Comparison of ENCODE assay signal across 8 cellular contexts in genomic region chrX:110167952-110168451, GRCh38.
DNase-seq lines count a peak whose midpoint lies in the region; ATAC-seq and TF ChIP-seq lines count a peak whose summit lies in the region.

No MANE protein-coding gene starts in this region.

- H3K36me3 Mint-ChIP-seq in activated CD4-positive, alpha-beta T cell treated with anti-CD3 and anti-CD28 coated beads, Interleukin-2, amount 10 ng/mL, durations not matched to agents 24 days and 14 days (ENCODE audit: low read depth) = peaks cover 3% of the 10 kb centered on the region

- peak overlapping the region; percentile 86 for H3K27ac ChIP-seq in osteoblast (ENCODE audit: low read depth, low read length)

- peak overlapping the region; percentile 29 for H3K4me2 ChIP-seq in osteoblast (ENCODE audit: insufficient read depth, low read length)

- H3K9me3 Mint-ChIP-seq in activated CD4-positive, alpha-beta T cell treated with anti-CD3 and anti-CD28 coated beads, Interleukin-2, amount 10 ng/mL, durations not matched to agents 24 days and 14 days = no peaks in the 10 kb centered on the region

- H3K27me3 Mint-ChIP-seq in activated CD4-positive, alpha-beta T cell treated with anti-CD3 and anti-CD28 coated beads, Interleukin-2, amount 10 ng/mL, durations not matched to agents 24 days and 14 days = no peaks in the 10 kb centered on the region

- peaks cover 2% of the 10 kb centered on the region for H3K4me1 Mint-ChIP-seq in activated CD4-positive, alpha-beta T cell treated with anti-CD3 and anti-CD28 coated beads, Interleukin-2, amount 10 ng/mL, durations not matched to agents 24 days and 14 days

- H2AFZ ChIP-seq in osteoblast (ENCODE audit: low read length) = no peak overlapping the region

- H3K4me3 ChIP-seq in AG09309 (ENCODE audit: control insufficient read depth, low read depth, low read length) (no peak overlapping the region), osteoblast (ENCODE audit: insufficient read depth, low read length) (no peak overlapping the region)

- intact Hi-C loops in activated CD4-positive, alpha-beta T cell treated with anti-CD3 and anti-CD28 coated beads, Interleukin-2, amount 10 ng/mL, durations not matched to agents 24 days and 14 days (cut with micrococcal nuclease) = loop anchor here (5.0 kb wide), 1 partner anchor 149 kb away; the partner anchor contains the start of gene AMMECR1

- H3K27me3 ChIP-seq in osteoblast (ENCODE audit: insufficient read depth, low read length) = peaks cover 3% of the 10 kb centered on the region

- H3K36me3 ChIP-seq in osteoblast (ENCODE audit: insufficient read depth, low read length) = no peaks in the 10 kb centered on the region

- no peaks in the 10 kb centered on the region for H3K9me3 ChIP-seq in osteoblast (ENCODE audit: low read depth, low read length)

- ATAC-seq in HG02642 (IDR thresholded peaks at IDR 0.05; ENCODE audit: poor library complexity, unreplicated experiment) = peak; percentile 31
- no peak for ATAC-seq in GM21825 (IDR thresholded peaks at IDR 0.05; ENCODE audit: unreplicated experiment)

- H3K27ac Mint-ChIP-seq in activated CD4-positive, alpha-beta T cell treated with anti-CD3 and anti-CD28 coated beads, Interleukin-2, amount 10 ng/mL, durations not matched to agents 24 days and 14 days = no peak overlapping the region

- H4K20me1 ChIP-seq in osteoblast (ENCODE audit: insufficient read depth, low read length) = peaks cover 3% of the 10 kb centered on the region

- H3K4me3 Mint-ChIP-seq in activated CD4-positive, alpha-beta T cell treated with anti-CD3 and anti-CD28 coated beads, Interleukin-2, amount 10 ng/mL, durations not matched to agents 24 days and 14 days = no peak overlapping the region

- TF ChIP-seq CTCF in AG09309 (IDR thresholded peaks at IDR 0.05; ENCODE audit: control insufficient read depth, insufficient read depth, low read depth, low read length, missing control alignments) (peak; percentile 66), osteoblast (IDR thresholded peaks at IDR 0.05; ENCODE audit: extremely low read depth, low read depth, low read length) (peak; percentile 62)

- no peaks in the 10 kb centered on the region for H3K79me2 ChIP-seq in osteoblast (ENCODE audit: insufficient read depth, low read length)

- no peak for DNase-seq in AG09309 (ENCODE audit: low read depth)
- peak; percentile 80 for DNase-seq in activated CD4-positive, alpha-beta T cell treated with anti-CD3 and anti-CD28 coated beads, Interleukin-2, amount 10 ng/mL, durations not matched to agents 24 days and 14 days
- DNase-seq in ecto neural progenitor cell (ENCODE audit: low spot score) = peak; percentile 67
- DNase-seq in osteoblast (ENCODE audit: insufficient read length, low spot score, missing footprints) = no peak
- no peak for DNase-seq in HuH-7.5 (ENCODE audit: low spot score)
- no peak for DNase-seq in DMS153 (lab: John Stamatoyannopoulos, UW)

- H3K4me1 ChIP-seq in osteoblast (ENCODE audit: insufficient read depth, low read length) = peaks cover 16% of the 10 kb centered on the region

Comparison
In these comparisons a context has a peak if more than half of its experiments do, and no peak if none do; other contexts are left out.
1. DNase-seq: peak in activated CD4-positive, alpha-beta T cell treated with anti-CD3 and anti-CD28 coated beads, Interleukin-2, amount 10 ng/mL, durations not matched to agents 24 days and 14 days (single experiment) and ecto neural progenitor cell (single experiment); none in AG09309 (single experiment), osteoblast (single experiment), HuH-7.5 (single experiment) and DMS153 (single experiment).